ENCODE assay signal across 1 cellular context in the genomic region with DNA sequence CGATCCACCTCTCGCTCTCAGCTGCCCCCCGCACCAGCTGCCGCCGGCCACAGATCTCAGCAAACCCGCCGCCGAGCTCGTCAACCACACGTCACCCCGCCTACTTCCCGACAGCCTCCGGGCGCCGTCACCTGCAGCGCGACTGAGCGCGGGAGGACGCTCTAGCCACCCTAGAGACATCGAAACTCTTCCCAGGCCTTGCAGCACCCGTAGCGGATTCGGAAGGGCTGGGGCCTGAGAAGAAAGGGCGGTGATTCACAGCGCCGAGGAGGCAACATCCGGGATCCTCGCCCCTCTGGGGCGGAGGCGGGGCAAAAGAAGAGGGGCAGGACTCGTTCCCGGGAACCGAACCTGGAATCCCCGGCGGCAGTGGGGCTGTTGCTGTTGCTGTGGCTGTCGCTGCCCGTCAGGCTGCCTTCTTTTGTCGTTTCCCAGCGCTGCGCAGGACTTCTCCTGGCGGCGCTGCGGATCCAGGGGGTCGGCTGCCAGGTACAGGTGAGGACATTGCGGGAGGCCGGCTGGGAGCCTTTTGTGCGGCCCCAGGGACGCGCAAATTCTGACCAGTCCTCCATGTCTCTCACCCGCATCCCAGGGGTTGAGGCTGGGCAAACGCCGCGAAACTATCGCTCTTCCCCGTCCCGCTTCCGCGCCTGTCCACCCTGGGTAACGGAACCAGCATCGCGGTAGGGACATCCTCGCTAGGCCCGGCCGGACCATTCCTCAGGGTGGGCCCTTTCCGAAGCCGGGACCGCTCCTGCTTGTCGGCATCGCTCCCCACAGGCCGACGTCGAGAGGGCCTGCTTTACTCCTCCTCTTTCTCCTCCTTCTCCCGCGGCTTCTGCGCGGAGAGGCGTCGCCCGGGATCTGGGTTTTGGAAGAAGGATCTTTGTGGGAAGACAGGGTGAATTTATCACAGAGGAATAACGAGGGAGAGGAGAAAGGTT.
A peak's percentile ranks its signal among the peaks of the same experiment; 100 is the strongest.
TF ChIP-seq lines count a peak whose summit lies in the region.

A gene (plus strand): TSS at position 331 of the 944 bp plus-strand sequence. CDS start 9,443 bp downstream, outside the sequence.
A gene with protein sequence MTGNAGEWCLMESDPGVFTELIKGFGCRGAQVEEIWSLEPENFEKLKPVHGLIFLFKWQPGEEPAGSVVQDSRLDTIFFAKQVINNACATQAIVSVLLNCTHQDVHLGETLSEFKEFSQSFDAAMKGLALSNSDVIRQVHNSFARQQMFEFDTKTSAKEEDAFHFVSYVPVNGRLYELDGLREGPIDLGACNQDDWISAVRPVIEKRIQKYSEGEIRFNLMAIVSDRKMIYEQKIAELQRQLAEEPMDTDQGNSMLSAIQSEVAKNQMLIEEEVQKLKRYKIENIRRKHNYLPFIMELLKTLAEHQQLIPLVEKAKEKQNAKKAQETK (minus strand): TSS at position 79 of the 944 bp plus-strand sequence. CDS start 100 bp downstream, outside the sequence.

TF ChIP-seq in K562, 482 proteins besides CTCF, POLR2A, EP300 and RAD21 (continued from another document and continues in another):
- TF ChIP-seq, protein P1, sequence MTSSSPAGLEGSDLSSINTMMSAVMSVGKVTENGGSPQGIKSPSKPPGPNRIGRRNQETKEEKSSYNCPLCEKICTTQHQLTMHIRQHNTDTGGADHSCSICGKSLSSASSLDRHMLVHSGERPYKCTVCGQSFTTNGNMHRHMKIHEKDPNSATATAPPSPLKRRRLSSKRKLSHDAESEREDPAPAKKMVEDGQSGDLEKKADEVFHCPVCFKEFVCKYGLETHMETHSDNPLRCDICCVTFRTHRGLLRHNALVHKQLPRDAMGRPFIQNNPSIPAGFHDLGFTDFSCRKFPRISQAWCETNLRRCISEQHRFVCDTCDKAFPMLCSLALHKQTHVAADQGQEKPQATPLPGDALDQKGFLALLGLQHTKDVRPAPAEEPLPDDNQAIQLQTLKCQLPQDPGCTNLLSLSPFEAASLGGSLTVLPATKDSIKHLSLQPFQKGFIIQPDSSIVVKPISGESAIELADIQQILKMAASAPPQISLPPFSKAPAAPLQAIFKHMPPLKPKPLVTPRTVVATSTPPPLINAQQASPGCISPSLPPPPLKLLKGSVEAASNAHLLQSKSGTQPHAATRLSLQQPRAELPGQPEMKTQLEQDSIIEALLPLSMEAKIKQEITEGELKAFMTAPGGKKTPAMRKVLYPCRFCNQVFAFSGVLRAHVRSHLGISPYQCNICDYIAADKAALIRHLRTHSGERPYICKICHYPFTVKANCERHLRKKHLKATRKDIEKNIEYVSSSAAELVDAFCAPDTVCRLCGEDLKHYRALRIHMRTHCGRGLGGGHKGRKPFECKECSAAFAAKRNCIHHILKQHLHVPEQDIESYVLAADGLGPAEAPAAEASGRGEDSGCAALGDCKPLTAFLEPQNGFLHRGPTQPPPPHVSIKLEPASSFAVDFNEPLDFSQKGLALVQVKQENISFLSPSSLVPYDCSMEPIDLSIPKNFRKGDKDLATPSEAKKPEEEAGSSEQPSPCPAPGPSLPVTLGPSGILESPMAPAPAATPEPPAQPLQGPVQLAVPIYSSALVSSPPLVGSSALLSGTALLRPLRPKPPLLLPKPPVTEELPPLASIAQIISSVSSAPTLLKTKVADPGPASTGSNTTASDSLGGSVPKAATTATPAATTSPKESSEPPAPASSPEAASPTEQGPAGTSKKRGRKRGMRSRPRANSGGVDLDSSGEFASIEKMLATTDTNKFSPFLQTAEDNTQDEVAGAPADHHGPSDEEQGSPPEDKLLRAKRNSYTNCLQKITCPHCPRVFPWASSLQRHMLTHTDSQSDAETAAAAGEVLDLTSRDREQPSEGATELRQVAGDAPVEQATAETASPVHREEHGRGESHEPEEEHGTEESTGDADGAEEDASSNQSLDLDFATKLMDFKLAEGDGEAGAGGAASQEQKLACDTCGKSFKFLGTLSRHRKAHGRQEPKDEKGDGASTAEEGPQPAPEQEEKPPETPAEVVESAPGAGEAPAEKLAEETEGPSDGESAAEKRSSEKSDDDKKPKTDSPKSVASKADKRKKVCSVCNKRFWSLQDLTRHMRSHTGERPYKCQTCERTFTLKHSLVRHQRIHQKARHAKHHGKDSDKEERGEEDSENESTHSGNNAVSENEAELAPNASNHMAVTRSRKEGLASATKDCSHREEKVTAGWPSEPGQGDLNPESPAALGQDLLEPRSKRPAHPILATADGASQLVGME (CRISPR knock-in tag; IDR thresholded peaks at IDR 0.05): no peak; the same call in 1 of the 2 replicates
- TF ChIP-seq SRSF9 (IDR thresholded peaks at IDR 0.05; ENCODE audit: borderline replicate concordance, low read depth, low read length): no peak
- TF ChIP-seq TRIM24 (IDR thresholded peaks at IDR 0.05): peak in 1 of 2 experiments; percentile 65; a peak in 2 of 4 replicates
- peak in 1 of 2 experiments; percentile 96; a peak in 2 of 3 replicates for TF ChIP-seq CBX3 (IDR thresholded peaks at IDR 0.05; ENCODE audit: borderline replicate concordance in 1 of 2, low read length in 2 of 2)
- TF ChIP-seq, protein P2, sequence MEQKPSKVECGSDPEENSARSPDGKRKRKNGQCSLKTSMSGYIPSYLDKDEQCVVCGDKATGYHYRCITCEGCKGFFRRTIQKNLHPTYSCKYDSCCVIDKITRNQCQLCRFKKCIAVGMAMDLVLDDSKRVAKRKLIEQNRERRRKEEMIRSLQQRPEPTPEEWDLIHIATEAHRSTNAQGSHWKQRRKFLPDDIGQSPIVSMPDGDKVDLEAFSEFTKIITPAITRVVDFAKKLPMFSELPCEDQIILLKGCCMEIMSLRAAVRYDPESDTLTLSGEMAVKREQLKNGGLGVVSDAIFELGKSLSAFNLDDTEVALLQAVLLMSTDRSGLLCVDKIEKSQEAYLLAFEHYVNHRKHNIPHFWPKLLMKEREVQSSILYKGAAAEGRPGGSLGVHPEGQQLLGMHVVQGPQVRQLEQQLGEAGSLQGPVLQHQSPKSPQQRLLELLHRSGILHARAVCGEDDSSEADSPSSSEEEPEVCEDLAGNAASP (IDR thresholded peaks at IDR 0.05): no peak
- peak; percentile 90; the same call in 1 of the 2 replicates for TF ChIP-seq MYNN (IDR thresholded peaks at IDR 0.05)
- TF ChIP-seq MYNN (CRISPR knock-in tag; IDR thresholded peaks at IDR 0.05): no peak
- TF ChIP-seq, protein P3, sequence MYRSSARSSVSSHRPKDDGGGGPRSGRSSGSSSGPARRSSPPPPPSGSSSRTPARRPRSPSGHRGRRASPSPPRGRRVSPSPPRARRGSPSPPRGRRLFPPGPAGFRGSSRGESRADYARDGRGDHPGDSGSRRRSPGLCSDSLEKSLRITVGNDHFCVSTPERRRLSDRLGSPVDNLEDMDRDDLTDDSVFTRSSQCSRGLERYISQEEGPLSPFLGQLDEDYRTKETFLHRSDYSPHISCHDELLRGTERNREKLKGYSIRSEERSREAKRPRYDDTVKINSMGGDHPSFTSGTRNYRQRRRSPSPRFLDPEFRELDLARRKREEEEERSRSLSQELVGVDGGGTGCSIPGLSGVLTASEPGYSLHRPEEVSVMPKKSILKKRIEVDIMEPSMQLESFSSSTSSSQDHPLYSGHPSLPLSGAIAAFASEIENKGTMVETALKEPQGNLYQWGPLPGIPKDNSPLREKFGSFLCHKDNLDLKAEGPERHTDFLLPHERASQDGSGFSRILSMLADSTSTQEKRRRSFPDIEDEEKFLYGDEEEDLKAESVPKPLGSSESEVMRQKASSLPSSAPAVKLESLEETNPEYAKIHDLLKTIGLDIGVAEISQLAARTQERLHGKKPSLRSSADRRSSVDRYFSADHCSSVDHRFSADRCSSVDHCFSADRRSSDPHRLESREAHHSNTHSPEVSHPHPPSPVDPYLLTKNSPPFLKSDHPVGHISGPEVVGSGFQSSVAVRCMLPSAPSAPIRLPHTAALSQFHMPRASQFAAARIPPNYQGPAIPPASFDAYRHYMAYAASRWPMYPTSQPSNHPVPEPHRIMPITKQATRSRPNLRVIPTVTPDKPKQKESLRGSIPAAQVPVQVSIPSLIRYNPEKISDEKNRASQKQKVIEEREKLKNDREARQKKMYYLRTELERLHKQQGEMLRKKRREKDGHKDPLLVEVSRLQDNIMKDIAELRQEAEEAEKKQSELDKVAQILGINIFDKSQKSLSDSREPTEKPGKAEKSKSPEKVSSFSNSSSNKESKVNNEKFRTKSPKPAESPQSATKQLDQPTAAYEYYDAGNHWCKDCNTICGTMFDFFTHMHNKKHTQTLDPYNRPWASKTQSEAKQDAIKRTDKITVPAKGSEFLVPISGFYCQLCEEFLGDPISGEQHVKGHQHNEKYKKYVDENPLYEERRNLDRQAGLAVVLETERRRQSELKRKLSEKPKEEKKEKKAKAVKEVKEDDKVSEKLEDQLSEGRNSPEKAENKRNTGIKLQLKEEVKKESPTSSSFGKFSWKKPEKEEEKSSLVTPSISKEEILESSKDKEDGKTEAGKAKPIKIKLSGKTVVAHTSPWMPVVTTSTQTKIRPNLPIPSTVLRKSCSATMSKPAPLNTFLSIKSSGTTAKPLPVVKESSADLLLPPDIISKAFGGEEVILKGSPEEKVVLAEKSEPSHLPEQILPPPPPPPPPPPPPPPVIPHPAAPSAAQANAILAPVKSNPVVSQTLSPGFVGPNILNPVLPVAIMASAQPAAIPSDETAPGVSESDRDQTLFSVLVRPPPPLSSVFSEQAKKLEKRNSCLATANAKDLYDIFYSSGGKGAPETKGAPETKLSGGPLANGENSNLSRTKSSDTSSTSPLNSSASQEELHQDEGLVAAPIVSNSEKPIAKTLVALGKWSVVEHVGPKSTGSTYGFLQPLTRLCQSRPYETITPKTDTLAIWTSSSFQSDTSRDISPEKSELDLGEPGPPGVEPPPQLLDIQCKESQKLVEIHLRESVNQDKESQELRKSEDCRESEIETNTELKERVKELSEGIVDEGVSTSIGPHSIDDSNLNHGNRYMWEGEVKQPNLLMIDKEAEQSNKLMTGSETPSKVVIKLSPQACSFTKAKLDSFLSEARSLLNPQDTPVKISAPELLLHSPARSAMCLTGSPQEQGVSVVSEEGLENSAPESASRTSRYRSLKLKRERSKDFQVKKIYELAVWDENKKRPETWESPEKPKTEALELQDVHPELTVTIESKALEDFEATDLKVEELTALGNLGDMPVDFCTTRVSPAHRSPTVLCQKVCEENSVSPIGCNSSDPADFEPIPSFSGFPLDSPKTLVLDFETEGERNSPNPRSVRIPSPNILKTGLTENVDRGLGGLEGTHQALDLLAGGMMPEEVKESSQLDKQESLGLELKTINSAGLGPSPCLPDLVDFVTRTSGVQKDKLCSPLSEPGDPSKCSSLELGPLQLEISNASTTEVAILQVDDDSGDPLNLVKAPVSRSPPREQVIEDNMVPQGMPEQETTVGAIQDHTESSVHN (IDR thresholded peaks at IDR 0.05; ENCODE audit: borderline replicate concordance in 1 of 2, low read depth in 1 of 2): 0 out of 4 replicates have a peak, but pooled peaks of 1 of the 2 experiments have one; percentile 43
- TF ChIP-seq ILF3 (IDR thresholded peaks at IDR 0.05; ENCODE audit: borderline replicate concordance): no peak
- peak; percentile 80 for TF ChIP-seq DIDO1 (tag; IDR thresholded peaks at IDR 0.05; ENCODE audit: low read depth)
- TF ChIP-seq, protein P4, sequence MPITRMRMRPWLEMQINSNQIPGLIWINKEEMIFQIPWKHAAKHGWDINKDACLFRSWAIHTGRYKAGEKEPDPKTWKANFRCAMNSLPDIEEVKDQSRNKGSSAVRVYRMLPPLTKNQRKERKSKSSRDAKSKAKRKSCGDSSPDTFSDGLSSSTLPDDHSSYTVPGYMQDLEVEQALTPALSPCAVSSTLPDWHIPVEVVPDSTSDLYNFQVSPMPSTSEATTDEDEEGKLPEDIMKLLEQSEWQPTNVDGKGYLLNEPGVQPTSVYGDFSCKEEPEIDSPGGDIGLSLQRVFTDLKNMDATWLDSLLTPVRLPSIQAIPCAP (CRISPR knock-in tag; IDR thresholded peaks at IDR 0.05; ENCODE audit: borderline replicate concordance): no peak
- TF ChIP-seq, protein P5, sequence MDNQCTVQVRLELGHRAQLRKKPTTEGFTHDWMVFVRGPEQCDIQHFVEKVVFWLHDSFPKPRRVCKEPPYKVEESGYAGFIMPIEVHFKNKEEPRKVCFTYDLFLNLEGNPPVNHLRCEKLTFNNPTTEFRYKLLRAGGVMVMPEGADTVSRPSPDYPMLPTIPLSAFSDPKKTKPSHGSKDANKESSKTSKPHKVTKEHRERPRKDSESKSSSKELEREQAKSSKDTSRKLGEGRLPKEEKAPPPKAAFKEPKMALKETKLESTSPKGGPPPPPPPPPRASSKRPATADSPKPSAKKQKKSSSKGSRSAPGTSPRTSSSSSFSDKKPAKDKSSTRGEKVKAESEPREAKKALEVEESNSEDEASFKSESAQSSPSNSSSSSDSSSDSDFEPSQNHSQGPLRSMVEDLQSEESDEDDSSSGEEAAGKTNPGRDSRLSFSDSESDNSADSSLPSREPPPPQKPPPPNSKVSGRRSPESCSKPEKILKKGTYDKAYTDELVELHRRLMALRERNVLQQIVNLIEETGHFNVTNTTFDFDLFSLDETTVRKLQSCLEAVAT (IDR thresholded peaks at IDR 0.05): peak; percentile 16 to 92; a peak in 3 of 4 replicates
- peak; percentile 83 for TF ChIP-seq ELF1 (tag; IDR thresholded peaks at IDR 0.05)
- TF ChIP-seq ZNF695 (CRISPR knock-in tag; IDR thresholded peaks at IDR 0.05): 0 out of 2 replicates have a peak, but pooled peaks have one; percentile 1
- TF ChIP-seq CBFB (CRISPR knock-in tag; IDR thresholded peaks at IDR 0.05): peak; percentile 43; the same call in 1 of the 2 replicates
- no peak for TF ChIP-seq HDAC3 (IDR thresholded peaks at IDR 0.05; ENCODE audit: borderline replicate concordance, partially characterized antibody)
- peak; percentile 74; the same call in 1 of the 2 replicates for TF ChIP-seq ZNF24 (IDR thresholded peaks at IDR 0.05)
- TF ChIP-seq, protein P6, sequence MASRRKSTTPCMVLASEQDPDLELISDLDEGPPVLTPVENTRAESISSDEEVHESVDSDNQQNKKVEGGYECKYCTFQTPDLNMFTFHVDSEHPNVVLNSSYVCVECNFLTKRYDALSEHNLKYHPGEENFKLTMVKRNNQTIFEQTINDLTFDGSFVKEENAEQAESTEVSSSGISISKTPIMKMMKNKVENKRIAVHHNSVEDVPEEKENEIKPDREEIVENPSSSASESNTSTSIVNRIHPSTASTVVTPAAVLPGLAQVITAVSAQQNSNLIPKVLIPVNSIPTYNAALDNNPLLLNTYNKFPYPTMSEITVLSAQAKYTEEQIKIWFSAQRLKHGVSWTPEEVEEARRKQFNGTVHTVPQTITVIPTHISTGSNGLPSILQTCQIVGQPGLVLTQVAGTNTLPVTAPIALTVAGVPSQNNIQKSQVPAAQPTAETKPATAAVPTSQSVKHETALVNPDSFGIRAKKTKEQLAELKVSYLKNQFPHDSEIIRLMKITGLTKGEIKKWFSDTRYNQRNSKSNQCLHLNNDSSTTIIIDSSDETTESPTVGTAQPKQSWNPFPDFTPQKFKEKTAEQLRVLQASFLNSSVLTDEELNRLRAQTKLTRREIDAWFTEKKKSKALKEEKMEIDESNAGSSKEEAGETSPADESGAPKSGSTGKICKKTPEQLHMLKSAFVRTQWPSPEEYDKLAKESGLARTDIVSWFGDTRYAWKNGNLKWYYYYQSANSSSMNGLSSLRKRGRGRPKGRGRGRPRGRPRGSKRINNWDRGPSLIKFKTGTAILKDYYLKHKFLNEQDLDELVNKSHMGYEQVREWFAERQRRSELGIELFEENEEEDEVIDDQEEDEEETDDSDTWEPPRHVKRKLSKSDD (conservative IDR thresholded peaks at IDR 0.05; ENCODE audit: low read length): no peak
- peak; percentile 85 for TF ChIP-seq PML (IDR thresholded peaks at IDR 0.05; ENCODE audit: low read length)
- TF ChIP-seq SETDB1 (IDR thresholded peaks at IDR 0.05; ENCODE audit: low read length): peak; percentile 60
- TF ChIP-seq ZNF224 (CRISPR knock-in tag; IDR thresholded peaks at IDR 0.05): peak; percentile 89
- 0 out of 2 replicates have a peak, but pooled peaks have one; percentile 35 for TF ChIP-seq LARP7 (IDR thresholded peaks at IDR 0.05)
- peak; percentile 81 for TF ChIP-seq GABPB1 (CRISPR knock-in tag; IDR thresholded peaks at IDR 0.05)
- no peak for TF ChIP-seq ZNF561 (CRISPR knock-in tag; conservative IDR thresholded peaks at IDR 0.05)
- TF ChIP-seq, protein P7, sequence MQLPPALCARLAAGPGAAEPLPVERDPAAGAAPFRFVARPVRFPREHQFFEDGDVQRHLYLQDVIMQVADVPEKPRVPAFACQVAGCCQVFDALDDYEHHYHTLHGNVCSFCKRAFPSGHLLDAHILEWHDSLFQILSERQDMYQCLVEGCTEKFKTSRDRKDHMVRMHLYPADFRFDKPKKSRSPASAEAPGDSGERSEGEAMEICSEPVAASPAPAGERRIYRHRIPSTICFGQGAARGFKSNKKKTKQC (CRISPR knock-in tag; IDR thresholded peaks at IDR 0.05): peak; percentile 90
- no peak for TF ChIP-seq BMI1 (IDR thresholded peaks at IDR 0.05; ENCODE audit: low read length)
